Comparison of ENCODE assay signal across 22 cellular contexts in genomic region chr7:90488220-90488619, GRCh38. TPM values are rescaled to one million over a fixed set of nuclear protein-coding genes. Genes with fewer than 3 reads are reported as not detected.
DNase-seq lines count a peak whose midpoint lies in the region; ATAC-seq and TF ChIP-seq lines count a peak whose summit lies in the region.
"Had no signal": no experiment of that assay in that cellular context is flagged by ENCODE, and none has a peak within 500 bp of the region (broad histone marks: within the 10 kb centered on the region; RNA-seq: fewer than 3 reads in every experiment).

No MANE protein-coding gene starts in this region.

- TF ChIP-seq CTCF in LNCaP clone FGC (IDR thresholded peaks at IDR 0.05; ENCODE audit: control insufficient read depth, extremely low read depth, insufficient read depth) (no peak), fibroblast of villous mesenchyme (IDR thresholded peaks at IDR 0.05; ENCODE audit: insufficient read depth, low read depth, low read length) (no peak), prostate gland (IDR thresholded peaks at IDR 0.05) (no peak)

- no peaks in the 10 kb centered on the region for H3K9me3 ChIP-seq in prostate gland
- H3K9me3 ChIP-seq: Peyer's patch had no signal

- H3K27me3 Mint-ChIP-seq in effector memory CD8-positive, alpha-beta T cell, result peaks cover 9 to 33% of the 10 kb centered on the region in 2 donors
- H3K27me3 Mint-ChIP-seq in stimulated activated memory B cell treated with anti-CD40 and anti-IgM and Interleukin-4, amounts not matched to agents 10 μg/mL and 1 μg/mL and 100 μg/mL, for 72 hours, result peaks cover 13% of the 10 kb centered on the region

- no peaks in the 10 kb centered on the region for H3K27me3 ChIP-seq in prostate gland (replicated peaks; ENCODE audit: insufficient read depth)
- H3K27me3 ChIP-seq: Peyer's patch had no signal

- WGBS in prostate gland, result 38% methylated on average over 1 of the region's 1 CpG

- no peak overlapping the region for H3K27ac Mint-ChIP-seq in effector memory CD8-positive, alpha-beta T cell
- no peak overlapping the region for H3K27ac Mint-ChIP-seq in stimulated activated memory B cell treated with anti-CD40 and anti-IgM and Interleukin-4, amounts not matched to agents 10 μg/mL and 1 μg/mL and 100 μg/mL, for 72 hours
- H3K27ac Mint-ChIP-seq: CD4-positive, CD25-positive, alpha-beta regulatory T cell; IgD-negative memory B cell had no signal

- DNase-seq in LNCaP clone FGC (ENCODE audit: low read depth) (peak; percentile 94), fibroblast of villous mesenchyme (ENCODE audit: low read depth) (peak; percentile 2), prostate gland (ENCODE audit: low spot score) (no peak), NCI-H2107 (lab: John Stamatoyannopoulos, UW) (no peak), NCI-H187 treated with DMSO at 0.1 percent for 48 hours (lab: John Stamatoyannopoulos, UW) (no peak)
- no peak for DNase-seq in effector memory CD8-positive, alpha-beta T cell
- DNase-seq: CD4-positive, CD25-positive, alpha-beta regulatory T cell; DMS79; NCI-H1417; NCI-H187; NCI-H226; NCI-H510A treated with DMSO at 0.1 percent for 48 hours; NCI-H774; NK-92 treated with Interleukin-12 subunit alpha and Interleukin-12 subunit beta, amount 100 ng/mL, for 24 hours; Peyer's patch had no signal

- intact Hi-C loops in prostate gland (cut with DNase I), result no loop called here

- ATAC-seq in SK-N-SH treated with all-trans-retinoic acid at 6 μM for 48 hours, result no peak
- ATAC-seq in effector memory CD8-positive, alpha-beta T cell (replicated peaks), result no peak
- ATAC-seq in stimulated activated memory B cell treated with anti-CD40 and anti-IgM and Interleukin-4, amounts not matched to agents 10 μg/mL and 1 μg/mL and 100 μg/mL, for 72 hours, result no peak
- ATAC-seq: HCT116 had no signal

- H3K36me3 Mint-ChIP-seq in effector memory CD8-positive, alpha-beta T cell (ENCODE audit: insufficient read depth), result no peaks in the 10 kb centered on the region
- H3K36me3 Mint-ChIP-seq in stimulated activated memory B cell treated with anti-CD40 and anti-IgM and Interleukin-4, amounts not matched to agents 10 μg/mL and 1 μg/mL and 100 μg/mL, for 72 hours, result no peaks in the 10 kb centered on the region
- H3K36me3 Mint-ChIP-seq: CD4-positive, CD25-positive, alpha-beta regulatory T cell had no signal

- no peaks in the 10 kb centered on the region for H3K4me1 Mint-ChIP-seq in effector memory CD8-positive, alpha-beta T cell (ENCODE audit: low read depth in 2 of 2)
- H3K4me1 Mint-ChIP-seq in stimulated activated memory B cell treated with anti-CD40 and anti-IgM and Interleukin-4, amounts not matched to agents 10 μg/mL and 1 μg/mL and 100 μg/mL, for 72 hours, result no peaks in the 10 kb centered on the region
- H3K4me1 Mint-ChIP-seq: CD4-positive, CD25-positive, alpha-beta regulatory T cell had no signal

- no peaks in the 10 kb centered on the region for H3K36me3 ChIP-seq in prostate gland
- H3K36me3 ChIP-seq: Peyer's patch had no signal

- H3K4me1 ChIP-seq in prostate gland (replicated peaks), result no peaks in the 10 kb centered on the region
- H3K4me1 ChIP-seq: Peyer's patch had no signal

- peak overlapping the region; percentile 24 to 45 for H3K27ac ChIP-seq in prostate gland
- H3K27ac ChIP-seq: Peyer's patch had no signal

- H3K9me3 Mint-ChIP-seq in effector memory CD8-positive, alpha-beta T cell, result no peaks in the 10 kb centered on the region
- H3K9me3 Mint-ChIP-seq in stimulated activated memory B cell treated with anti-CD40 and anti-IgM and Interleukin-4, amounts not matched to agents 10 μg/mL and 1 μg/mL and 100 μg/mL, for 72 hours, result no peaks in the 10 kb centered on the region
- H3K9me3 Mint-ChIP-seq: IgD-negative memory B cell had no signal

- H3K4me3 ChIP-seq in LNCaP clone FGC (ENCODE audit: low read depth, low read length) (peak overlapping the region; percentile 25; the same call in 1 of the 2 replicates), fibroblast of villous mesenchyme (ENCODE audit: low read depth, low read length) (no peak overlapping the region), prostate gland (no peak overlapping the region)
- H3K4me3 ChIP-seq: Peyer's patch had no signal

- no peak overlapping the region for H3K4me3 Mint-ChIP-seq in effector memory CD8-positive, alpha-beta T cell
- H3K4me3 Mint-ChIP-seq in stimulated activated memory B cell treated with anti-CD40 and anti-IgM and Interleukin-4, amounts not matched to agents 10 μg/mL and 1 μg/mL and 100 μg/mL, for 72 hours, result no peak overlapping the region
- H3K4me3 Mint-ChIP-seq: CD4-positive, CD25-positive, alpha-beta regulatory T cell; IgD-negative memory B cell had no signal

- TF ChIP-seq POLR2A in prostate gland (IDR thresholded peaks at IDR 0.05), result no peak

TF ChIP-seq in SK-N-SH treated with all-trans-retinoic acid at 6 μM for 48 hours, 23 proteins besides CTCF, POLR2A, EP300 and RAD21:
- TF ChIP-seq ISL1 (CRISPR knock-in tag; IDR thresholded peaks at IDR 0.05) (peak; percentile 33; the same call in 1 of the 2 replicates), ESRRG (CRISPR knock-in tag; IDR thresholded peaks at IDR 0.05) (no peak)

RNA-seq across cellular contexts. Expression of gene PTTG1IP2, which starts 18.8 kb away (rescaled TPM):
- not detected in 2 replicates for total RNA-seq in fibroblast of villous mesenchyme
- not detected for total RNA-seq in prostate gland
- total RNA-seq: CD4-positive, CD25-positive, alpha-beta regulatory T cell; H1; MCF 10A; Peyer's patch; SK-MEL-5 had no signal

Comparison
In these comparisons a context has a peak if more than half of its experiments do, and no peak if none do; other contexts are left out.
1. DNase-seq: peak in LNCaP clone FGC (single experiment) and fibroblast of villous mesenchyme (single experiment); none in prostate gland (single experiment), NCI-H2107 (single experiment), effector memory CD8-positive, alpha-beta T cell (0 of 3) and NCI-H187 treated with DMSO at 0.1 percent for 48 hours (single experiment).